Comparison of ENCODE assay signal across 17 cellular contexts in genomic region chr6:4606681-4607025, GRCh38.
DNase-seq lines count a peak whose midpoint lies in the region; ATAC-seq, FAIRE-seq and TF ChIP-seq lines count a peak whose summit lies in the region.
"Had no signal": no experiment of that assay in that cellular context is flagged by ENCODE, and none has a peak within 500 bp of the region (broad histone marks: within the 10 kb centered on the region; RNA-seq: fewer than 3 reads in every experiment).

No MANE protein-coding gene starts in this region.

- H3K27me3 ChIP-seq in GM23248 (replicated peaks; ENCODE audit: insufficient read depth): no peaks in the 10 kb centered on the region
- H3K27me3 ChIP-seq in astrocyte (ENCODE audit: insufficient read depth, low read length): no peaks in the 10 kb centered on the region
- H3K27me3 ChIP-seq in skeletal muscle satellite cell (ENCODE audit: control insufficient read depth, insufficient read depth, low read length): peaks cover 30% of the 10 kb centered on the region
- H3K27me3 ChIP-seq: foreskin keratinocyte, MG63 had no signal

- 86 to 89% methylated on average over 5 of the region's 5 CpGs for WGBS in GM23248 (ENCODE audit: low coverage in 1 of 2, low lambda C conversion rate in 2 of 2, missing lambda C conversion rate in 2 of 2), 2 experiments

- H3K9ac ChIP-seq in GM23248: no peak overlapping the region
- H3K9ac ChIP-seq in astrocyte (ENCODE audit: low read length): peak overlapping the region; percentile 67
- no peak overlapping the region for H3K9ac ChIP-seq in skeletal muscle satellite cell (ENCODE audit: low read depth, low read length)

- intact Hi-C loops in sciatic nerve (cut with DNase I): no loop called here

- in situ Hi-C loops in GM23248 (cut with MboI): no loop called here

- no peak for ATAC-seq in sciatic nerve
- ATAC-seq: foreskin keratinocyte, HepG2, Right ventricle myocardium inferior had no signal

- H3K27ac Mint-ChIP-seq in astrocyte (ENCODE audit: unreplicated experiment) (no peak overlapping the region), glutamatergic neuron (ENCODE audit: unreplicated experiment) (no peak overlapping the region), chondrocyte (ENCODE audit: unreplicated experiment) (no peak overlapping the region), nephron progenitor cell (no peak overlapping the region)

- peaks cover 31% of the 10 kb centered on the region for H3K4me1 Mint-ChIP-seq in astrocyte (ENCODE audit: low read depth, unreplicated experiment)
- peaks cover 26% of the 10 kb centered on the region for H3K4me1 Mint-ChIP-seq in glutamatergic neuron (ENCODE audit: low read depth, unreplicated experiment)
- peaks cover 44% of the 10 kb centered on the region for H3K4me1 Mint-ChIP-seq in chondrocyte (ENCODE audit: low read depth)
- H3K4me1 Mint-ChIP-seq in nephron progenitor cell: peaks cover 52% of the 10 kb centered on the region

- DNase-seq in GM23248 (no peak), astrocyte (ENCODE audit: low read depth) (no peak), glutamatergic neuron (no peak), chondrocyte (ENCODE audit: low spot score) (no peak), nephron progenitor cell (no peak), sciatic nerve (ENCODE audit: low spot score) (no peak)
- DNase-seq in activated effector memory CD4-positive, alpha-beta T cell treated with Interleukin-2 at 50 U/mL for 16 hours: no peak
- DNase-seq: activated CD4-positive, alpha-beta T cell treated with anti-CD3 and anti-CD28 coated beads, Interleukin-2, amount 50 U/mL, for 1 hour; activated CD8-positive, alpha-beta memory T cell treated with anti-CD3 and anti-CD28 coated beads, Interleukin-2, amount 50 U/mL, for 48 hours; NCI-H345; stimulated activated CD4-positive, alpha-beta T cell treated with anti-CD3 and anti-CD28 coated beads, Interleukin-4, amount 100 ng/mL, for 24 hours had no signal

- no peak overlapping the region for H3K4me3 Mint-ChIP-seq in astrocyte (ENCODE audit: unreplicated experiment)
- H3K4me3 Mint-ChIP-seq in glutamatergic neuron (ENCODE audit: unreplicated experiment): peak overlapping the region; percentile 4
- H3K4me3 Mint-ChIP-seq in chondrocyte (ENCODE audit: unreplicated experiment): no peak overlapping the region
- H3K4me3 Mint-ChIP-seq in nephron progenitor cell: no peak overlapping the region

- H2AFZ ChIP-seq in GM23248 (no peak overlapping the region), astrocyte (ENCODE audit: low read depth, low read length) (no peak overlapping the region)

- H4K20me1 ChIP-seq in GM23248 (ENCODE audit: insufficient read depth) (no peaks in the 10 kb centered on the region), astrocyte (ENCODE audit: insufficient read depth, low read length) (no peaks in the 10 kb centered on the region)

- no peaks in the 10 kb centered on the region for H3K36me3 Mint-ChIP-seq in astrocyte (ENCODE audit: low read depth, unreplicated experiment)
- peaks cover 6% of the 10 kb centered on the region for H3K36me3 Mint-ChIP-seq in glutamatergic neuron (ENCODE audit: unreplicated experiment)
- no peaks in the 10 kb centered on the region for H3K36me3 Mint-ChIP-seq in chondrocyte (ENCODE audit: low read depth)
- H3K36me3 Mint-ChIP-seq in nephron progenitor cell (ENCODE audit: low read depth): no peaks in the 10 kb centered on the region

- H3K4me1 ChIP-seq in GM23248 (ENCODE audit: insufficient read depth): peaks cover 43% of the 10 kb centered on the region
- H3K4me1 ChIP-seq in astrocyte (ENCODE audit: insufficient read depth, low read length): peaks cover 41% of the 10 kb centered on the region
- H3K4me1 ChIP-seq in skeletal muscle satellite cell (ENCODE audit: control insufficient read depth, insufficient read depth, low read length): peaks cover 27% of the 10 kb centered on the region

- H3K4me3 ChIP-seq in GM23248 (no peak overlapping the region), astrocyte (ENCODE audit: insufficient read depth, low read depth, low read length) (peak overlapping the region; percentile 9), skeletal muscle satellite cell (ENCODE audit: low read length) (peak overlapping the region; percentile 10)
- H3K4me3 ChIP-seq: MG63, skin epidermis had no signal

- no peak overlapping the region for H3K27ac ChIP-seq in GM23248
- peak overlapping the region; percentile 71 for H3K27ac ChIP-seq in astrocyte (ENCODE audit: low read depth, low read length)
- H3K27ac ChIP-seq: foreskin keratinocyte had no signal

- H3K27me3 Mint-ChIP-seq in astrocyte (ENCODE audit: low read depth, unreplicated experiment): no peaks in the 10 kb centered on the region
- peaks cover 4% of the 10 kb centered on the region for H3K27me3 Mint-ChIP-seq in glutamatergic neuron (ENCODE audit: unreplicated experiment)
- H3K27me3 Mint-ChIP-seq in chondrocyte (ENCODE audit: low read depth): no peaks in the 10 kb centered on the region
- H3K27me3 Mint-ChIP-seq in nephron progenitor cell (ENCODE audit: low read depth, poor library complexity): peaks cover 2% of the 10 kb centered on the region

- H3K9me2 ChIP-seq in GM23248 (ENCODE audit: insufficient read depth): no peaks in the 10 kb centered on the region

- no peaks in the 10 kb centered on the region for H3K9me3 ChIP-seq in GM23248 (ENCODE audit: low read depth)
- H3K9me3 ChIP-seq in astrocyte (ENCODE audit: insufficient read depth, low read depth, low read length): no peaks in the 10 kb centered on the region
- no peaks in the 10 kb centered on the region for H3K9me3 ChIP-seq in skeletal muscle satellite cell (replicated peaks; ENCODE audit: low read length)
- H3K9me3 ChIP-seq: MG63 had no signal

- TF ChIP-seq CTCF in astrocyte (IDR thresholded peaks at IDR 0.05; ENCODE audit: insufficient read depth, low read depth, low read length) (no peak), glutamatergic neuron (IDR thresholded peaks at IDR 0.05; ENCODE audit: partially characterized antibody, unreplicated experiment) (no peak), chondrocyte (IDR thresholded peaks at IDR 0.05) (no peak), nephron progenitor cell (IDR thresholded peaks at IDR 0.05) (no peak)

- H3K79me2 ChIP-seq in GM23248 (ENCODE audit: insufficient read depth): no peaks in the 10 kb centered on the region
- no peaks in the 10 kb centered on the region for H3K79me2 ChIP-seq in astrocyte (ENCODE audit: insufficient read depth, low read length)

- H3K4me2 ChIP-seq in GM23248 (ENCODE audit: unreplicated experiment) (peak overlapping the region; percentile 37), astrocyte (ENCODE audit: low read length) (peak overlapping the region; percentile 81), skeletal muscle satellite cell (ENCODE audit: low read length) (peak overlapping the region; percentile 69)

- H3K9me3 Mint-ChIP-seq in astrocyte (ENCODE audit: unreplicated experiment) (peaks cover 2% of the 10 kb centered on the region), glutamatergic neuron (ENCODE audit: unreplicated experiment) (peaks cover 4% of the 10 kb centered on the region), chondrocyte (ENCODE audit: low read depth) (no peaks in the 10 kb centered on the region), nephron progenitor cell (no peaks in the 10 kb centered on the region)

- H3K36me3 ChIP-seq in GM23248 (ENCODE audit: low read depth) (no peaks in the 10 kb centered on the region), astrocyte (ENCODE audit: insufficient read depth, low read length) (no peaks in the 10 kb centered on the region), skeletal muscle satellite cell (ENCODE audit: insufficient read depth, low read length) (no peaks in the 10 kb centered on the region)
- H3K36me3 ChIP-seq: MG63 had no signal

- no peak for FAIRE-seq in astrocyte (lab: Jason Lieb, UNC)
- FAIRE-seq: HepG2 had no signal

- peaks cover 42% of the 10 kb centered on the region for H3F3A ChIP-seq in GM23248 (ENCODE audit: insufficient read depth)
